1 cellular context compared by ENCODE assay signal in genomic region chr11:36564376-36565032, GRCh38.
TF ChIP-seq lines count a peak whose summit lies in the region.

No MANE protein-coding gene starts in this region.

TF ChIP-seq in liver, 16 proteins besides CTCF, POLR2A, EP300 and RAD21 (continued from another document):
- TF ChIP-seq, protein P1, sequence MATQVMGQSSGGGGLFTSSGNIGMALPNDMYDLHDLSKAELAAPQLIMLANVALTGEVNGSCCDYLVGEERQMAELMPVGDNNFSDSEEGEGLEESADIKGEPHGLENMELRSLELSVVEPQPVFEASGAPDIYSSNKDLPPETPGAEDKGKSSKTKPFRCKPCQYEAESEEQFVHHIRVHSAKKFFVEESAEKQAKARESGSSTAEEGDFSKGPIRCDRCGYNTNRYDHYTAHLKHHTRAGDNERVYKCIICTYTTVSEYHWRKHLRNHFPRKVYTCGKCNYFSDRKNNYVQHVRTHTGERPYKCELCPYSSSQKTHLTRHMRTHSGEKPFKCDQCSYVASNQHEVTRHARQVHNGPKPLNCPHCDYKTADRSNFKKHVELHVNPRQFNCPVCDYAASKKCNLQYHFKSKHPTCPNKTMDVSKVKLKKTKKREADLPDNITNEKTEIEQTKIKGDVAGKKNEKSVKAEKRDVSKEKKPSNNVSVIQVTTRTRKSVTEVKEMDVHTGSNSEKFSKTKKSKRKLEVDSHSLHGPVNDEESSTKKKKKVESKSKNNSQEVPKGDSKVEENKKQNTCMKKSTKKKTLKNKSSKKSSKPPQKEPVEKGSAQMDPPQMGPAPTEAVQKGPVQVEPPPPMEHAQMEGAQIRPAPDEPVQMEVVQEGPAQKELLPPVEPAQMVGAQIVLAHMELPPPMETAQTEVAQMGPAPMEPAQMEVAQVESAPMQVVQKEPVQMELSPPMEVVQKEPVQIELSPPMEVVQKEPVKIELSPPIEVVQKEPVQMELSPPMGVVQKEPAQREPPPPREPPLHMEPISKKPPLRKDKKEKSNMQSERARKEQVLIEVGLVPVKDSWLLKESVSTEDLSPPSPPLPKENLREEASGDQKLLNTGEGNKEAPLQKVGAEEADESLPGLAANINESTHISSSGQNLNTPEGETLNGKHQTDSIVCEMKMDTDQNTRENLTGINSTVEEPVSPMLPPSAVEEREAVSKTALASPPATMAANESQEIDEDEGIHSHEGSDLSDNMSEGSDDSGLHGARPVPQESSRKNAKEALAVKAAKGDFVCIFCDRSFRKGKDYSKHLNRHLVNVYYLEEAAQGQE (IDR thresholded peaks at IDR 0.05) = no peak
- TF ChIP-seq SP1 (IDR thresholded peaks at IDR 0.05) = no peak
